Comparison of ENCODE assay signal across 1 cellular context in the genomic region with DNA sequence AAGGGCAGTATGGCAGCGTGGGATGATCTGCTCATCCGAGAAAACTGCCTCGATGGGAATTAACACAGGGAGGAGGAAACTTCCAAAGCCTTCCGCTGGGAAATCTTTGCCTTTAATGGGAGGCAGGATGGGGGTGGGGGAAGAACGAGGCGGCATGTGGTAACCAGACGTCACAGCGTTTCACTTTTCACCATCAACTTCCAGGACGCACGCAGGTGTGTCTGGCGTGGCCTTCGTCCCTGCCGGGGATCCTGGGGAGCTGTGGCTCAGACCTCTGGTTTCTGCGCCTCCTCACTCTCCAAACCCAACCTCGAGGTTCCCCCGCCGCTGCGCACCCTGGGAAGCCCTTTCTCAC.
TF ChIP-seq lines count a peak whose summit lies in the region.

No MANE protein-coding gene starts in this region.

TF ChIP-seq in HEK293, 187 proteins besides CTCF, POLR2A, EP300 and RAD21 (continued from another document and continues in another):
- TF ChIP-seq, protein P1, sequence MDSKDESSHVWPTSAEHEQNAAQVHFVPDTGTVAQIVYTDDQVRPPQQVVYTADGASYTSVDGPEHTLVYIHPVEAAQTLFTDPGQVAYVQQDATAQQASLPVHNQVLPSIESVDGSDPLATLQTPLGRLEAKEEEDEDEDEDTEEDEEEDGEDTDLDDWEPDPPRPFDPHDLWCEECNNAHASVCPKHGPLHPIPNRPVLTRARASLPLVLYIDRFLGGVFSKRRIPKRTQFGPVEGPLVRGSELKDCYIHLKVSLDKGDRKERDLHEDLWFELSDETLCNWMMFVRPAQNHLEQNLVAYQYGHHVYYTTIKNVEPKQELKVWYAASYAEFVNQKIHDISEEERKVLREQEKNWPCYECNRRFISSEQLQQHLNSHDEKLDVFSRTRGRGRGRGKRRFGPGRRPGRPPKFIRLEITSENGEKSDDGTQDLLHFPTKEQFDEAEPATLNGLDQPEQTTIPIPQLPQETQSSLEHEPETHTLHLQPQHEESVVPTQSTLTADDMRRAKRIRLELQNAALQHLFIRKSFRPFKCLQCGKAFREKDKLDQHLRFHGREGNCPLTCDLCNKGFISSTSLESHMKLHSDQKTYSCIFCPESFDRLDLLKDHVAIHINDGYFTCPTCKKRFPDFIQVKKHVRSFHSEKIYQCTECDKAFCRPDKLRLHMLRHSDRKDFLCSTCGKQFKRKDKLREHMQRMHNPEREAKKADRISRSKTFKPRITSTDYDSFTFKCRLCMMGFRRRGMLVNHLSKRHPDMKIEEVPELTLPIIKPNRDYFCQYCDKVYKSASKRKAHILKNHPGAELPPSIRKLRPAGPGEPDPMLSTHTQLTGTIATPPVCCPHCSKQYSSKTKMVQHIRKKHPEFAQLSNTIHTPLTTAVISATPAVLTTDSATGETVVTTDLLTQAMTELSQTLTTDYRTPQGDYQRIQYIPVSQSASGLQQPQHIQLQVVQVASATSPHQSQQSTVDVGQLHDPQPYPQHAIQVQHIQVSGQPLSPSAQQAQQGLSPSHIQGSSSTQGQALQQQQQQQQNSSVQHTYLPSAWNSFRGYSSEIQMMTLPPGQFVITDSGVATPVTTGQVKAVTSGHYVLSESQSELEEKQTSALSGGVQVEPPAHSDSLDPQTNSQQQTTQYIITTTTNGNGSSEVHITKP (tag by site-specific recombination; IDR thresholded peaks at IDR 0.05): peak; percentile 99
- TF ChIP-seq WT1 (tag by site-specific recombination; IDR thresholded peaks at IDR 0.05): 0 out of 2 replicates have a peak, but pooled peaks have one; percentile 18
- TF ChIP-seq, protein P2, sequence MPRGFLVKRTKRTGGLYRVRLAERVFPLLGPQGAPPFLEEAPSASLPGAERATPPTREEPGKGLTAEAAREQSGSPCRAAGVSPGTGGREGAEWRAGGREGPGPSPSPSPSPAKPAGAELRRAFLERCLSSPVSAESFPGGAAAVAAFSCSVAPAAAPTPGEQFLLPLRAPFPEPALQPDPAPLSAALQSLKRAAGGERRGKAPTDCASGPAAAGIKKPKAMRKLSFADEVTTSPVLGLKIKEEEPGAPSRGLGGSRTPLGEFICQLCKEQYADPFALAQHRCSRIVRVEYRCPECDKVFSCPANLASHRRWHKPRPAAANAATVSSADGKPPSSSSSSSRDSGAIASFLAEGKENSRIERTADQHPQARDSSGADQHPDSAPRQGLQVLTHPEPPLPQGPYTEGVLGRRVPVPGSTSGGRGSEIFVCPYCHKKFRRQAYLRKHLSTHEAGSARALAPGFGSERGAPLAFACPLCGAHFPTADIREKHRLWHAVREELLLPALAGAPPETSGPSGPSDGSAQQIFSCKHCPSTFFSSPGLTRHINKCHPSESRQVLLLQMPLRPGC (tag by site-specific recombination; IDR thresholded peaks at IDR 0.05): no peak
- TF ChIP-seq ZNF530 (tag by site-specific recombination; IDR thresholded peaks at IDR 0.05; ENCODE audit: low read depth): no peak
- TF ChIP-seq, protein P3, sequence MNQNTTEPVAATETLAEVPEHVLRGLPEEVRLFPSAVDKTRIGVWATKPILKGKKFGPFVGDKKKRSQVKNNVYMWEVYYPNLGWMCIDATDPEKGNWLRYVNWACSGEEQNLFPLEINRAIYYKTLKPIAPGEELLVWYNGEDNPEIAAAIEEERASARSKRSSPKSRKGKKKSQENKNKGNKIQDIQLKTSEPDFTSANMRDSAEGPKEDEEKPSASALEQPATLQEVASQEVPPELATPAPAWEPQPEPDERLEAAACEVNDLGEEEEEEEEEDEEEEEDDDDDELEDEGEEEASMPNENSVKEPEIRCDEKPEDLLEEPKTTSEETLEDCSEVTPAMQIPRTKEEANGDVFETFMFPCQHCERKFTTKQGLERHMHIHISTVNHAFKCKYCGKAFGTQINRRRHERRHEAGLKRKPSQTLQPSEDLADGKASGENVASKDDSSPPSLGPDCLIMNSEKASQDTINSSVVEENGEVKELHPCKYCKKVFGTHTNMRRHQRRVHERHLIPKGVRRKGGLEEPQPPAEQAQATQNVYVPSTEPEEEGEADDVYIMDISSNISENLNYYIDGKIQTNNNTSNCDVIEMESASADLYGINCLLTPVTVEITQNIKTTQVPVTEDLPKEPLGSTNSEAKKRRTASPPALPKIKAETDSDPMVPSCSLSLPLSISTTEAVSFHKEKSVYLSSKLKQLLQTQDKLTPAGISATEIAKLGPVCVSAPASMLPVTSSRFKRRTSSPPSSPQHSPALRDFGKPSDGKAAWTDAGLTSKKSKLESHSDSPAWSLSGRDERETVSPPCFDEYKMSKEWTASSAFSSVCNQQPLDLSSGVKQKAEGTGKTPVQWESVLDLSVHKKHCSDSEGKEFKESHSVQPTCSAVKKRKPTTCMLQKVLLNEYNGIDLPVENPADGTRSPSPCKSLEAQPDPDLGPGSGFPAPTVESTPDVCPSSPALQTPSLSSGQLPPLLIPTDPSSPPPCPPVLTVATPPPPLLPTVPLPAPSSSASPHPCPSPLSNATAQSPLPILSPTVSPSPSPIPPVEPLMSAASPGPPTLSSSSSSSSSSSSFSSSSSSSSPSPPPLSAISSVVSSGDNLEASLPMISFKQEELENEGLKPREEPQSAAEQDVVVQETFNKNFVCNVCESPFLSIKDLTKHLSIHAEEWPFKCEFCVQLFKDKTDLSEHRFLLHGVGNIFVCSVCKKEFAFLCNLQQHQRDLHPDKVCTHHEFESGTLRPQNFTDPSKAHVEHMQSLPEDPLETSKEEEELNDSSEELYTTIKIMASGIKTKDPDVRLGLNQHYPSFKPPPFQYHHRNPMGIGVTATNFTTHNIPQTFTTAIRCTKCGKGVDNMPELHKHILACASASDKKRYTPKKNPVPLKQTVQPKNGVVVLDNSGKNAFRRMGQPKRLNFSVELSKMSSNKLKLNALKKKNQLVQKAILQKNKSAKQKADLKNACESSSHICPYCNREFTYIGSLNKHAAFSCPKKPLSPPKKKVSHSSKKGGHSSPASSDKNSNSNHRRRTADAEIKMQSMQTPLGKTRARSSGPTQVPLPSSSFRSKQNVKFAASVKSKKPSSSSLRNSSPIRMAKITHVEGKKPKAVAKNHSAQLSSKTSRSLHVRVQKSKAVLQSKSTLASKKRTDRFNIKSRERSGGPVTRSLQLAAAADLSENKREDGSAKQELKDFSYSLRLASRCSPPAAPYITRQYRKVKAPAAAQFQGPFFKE (tag by site-specific recombination; IDR thresholded peaks at IDR 0.05; ENCODE audit: borderline replicate concordance): no peak
- no peak for TF ChIP-seq ZNF169 (tag by site-specific recombination; IDR thresholded peaks at IDR 0.05)
- TF ChIP-seq ZNF146 (tag by site-specific recombination; IDR thresholded peaks at IDR 0.05): no peak
- peak; percentile 94 for TF ChIP-seq ZNF600 (tag by site-specific recombination; IDR thresholded peaks at IDR 0.05)
- no peak for TF ChIP-seq ZNF280C (tag by site-specific recombination; IDR thresholded peaks at IDR 0.05)
- TF ChIP-seq ZNF175 (tag by site-specific recombination; IDR thresholded peaks at IDR 0.05): no peak
- TF ChIP-seq ZNF18 (tag by site-specific recombination; IDR thresholded peaks at IDR 0.05): no peak
- no peak for TF ChIP-seq ZNF354C (tag by site-specific recombination; IDR thresholded peaks at IDR 0.05; ENCODE audit: borderline replicate concordance, low read depth)
- no peak for TF ChIP-seq ZNF366 (tag by site-specific recombination; conservative IDR thresholded peaks at IDR 0.05)
- TF ChIP-seq, protein P4, sequence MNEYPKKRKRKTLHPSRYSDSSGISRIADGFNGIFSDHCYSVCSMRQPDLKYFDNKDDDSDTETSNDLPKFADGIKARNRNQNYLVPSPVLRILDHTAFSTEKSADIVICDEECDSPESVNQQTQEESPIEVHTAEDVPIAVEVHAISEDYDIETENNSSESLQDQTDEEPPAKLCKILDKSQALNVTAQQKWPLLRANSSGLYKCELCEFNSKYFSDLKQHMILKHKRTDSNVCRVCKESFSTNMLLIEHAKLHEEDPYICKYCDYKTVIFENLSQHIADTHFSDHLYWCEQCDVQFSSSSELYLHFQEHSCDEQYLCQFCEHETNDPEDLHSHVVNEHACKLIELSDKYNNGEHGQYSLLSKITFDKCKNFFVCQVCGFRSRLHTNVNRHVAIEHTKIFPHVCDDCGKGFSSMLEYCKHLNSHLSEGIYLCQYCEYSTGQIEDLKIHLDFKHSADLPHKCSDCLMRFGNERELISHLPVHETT (tag by site-specific recombination; IDR thresholded peaks at IDR 0.05): 0 out of 2 replicates have a peak, but pooled peaks have one; percentile 57
- TF ChIP-seq ZNF791 (tag by site-specific recombination; IDR thresholded peaks at IDR 0.05): no peak
- TF ChIP-seq GLI2 (tag by site-specific recombination; IDR thresholded peaks at IDR 0.05; ENCODE audit: borderline replicate concordance, low read depth): no peak
- TF ChIP-seq ZNF426 (tag by site-specific recombination; IDR thresholded peaks at IDR 0.05): no peak
- no peak for TF ChIP-seq PBX3 (CRISPR knock-in tag; IDR thresholded peaks at IDR 0.05)
- no peak for TF ChIP-seq KLF7 (tag by site-specific recombination; IDR thresholded peaks at IDR 0.05; ENCODE audit: borderline replicate concordance)
- no peak for TF ChIP-seq ZSCAN30 (tag by site-specific recombination; IDR thresholded peaks at IDR 0.05)
- no peak for TF ChIP-seq ZNF324 (tag by site-specific recombination; IDR thresholded peaks at IDR 0.05)
- TF ChIP-seq ZXDB (tag by site-specific recombination; IDR thresholded peaks at IDR 0.05): peak; percentile 11; the same call in 1 of the 2 replicates
- no peak for TF ChIP-seq ZBTB26 (tag by site-specific recombination; optimal IDR thresholded peaks at IDR 0.05)
- TF ChIP-seq, protein P5, sequence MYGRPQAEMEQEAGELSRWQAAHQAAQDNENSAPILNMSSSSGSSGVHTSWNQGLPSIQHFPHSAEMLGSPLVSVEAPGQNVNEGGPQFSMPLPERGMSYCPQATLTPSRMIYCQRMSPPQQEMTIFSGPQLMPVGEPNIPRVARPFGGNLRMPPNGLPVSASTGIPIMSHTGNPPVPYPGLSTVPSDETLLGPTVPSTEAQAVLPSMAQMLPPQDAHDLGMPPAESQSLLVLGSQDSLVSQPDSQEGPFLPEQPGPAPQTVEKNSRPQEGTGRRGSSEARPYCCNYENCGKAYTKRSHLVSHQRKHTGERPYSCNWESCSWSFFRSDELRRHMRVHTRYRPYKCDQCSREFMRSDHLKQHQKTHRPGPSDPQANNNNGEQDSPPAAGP (tag by site-specific recombination; IDR thresholded peaks at IDR 0.05): peak; percentile 72
- no peak for TF ChIP-seq ZNF211 (tag by site-specific recombination; IDR thresholded peaks at IDR 0.05; ENCODE audit: low read depth)
- TF ChIP-seq ZSCAN23 (tag by site-specific recombination; IDR thresholded peaks at IDR 0.05): 0 out of 2 replicates have a peak, but pooled peaks have one; percentile 15
- 0 out of 2 replicates have a peak, but pooled peaks have one; percentile 1 for TF ChIP-seq IKZF3 (tag by site-specific recombination; IDR thresholded peaks at IDR 0.05)
- TF ChIP-seq ZNF549 (tag by site-specific recombination; IDR thresholded peaks at IDR 0.05): no peak
- TF ChIP-seq OVOL3 (tag by site-specific recombination; IDR thresholded peaks at IDR 0.05): no peak
- TF ChIP-seq ZNF416 (tag by site-specific recombination; IDR thresholded peaks at IDR 0.05): no peak
- TF ChIP-seq ZNF398 (tag by site-specific recombination; IDR thresholded peaks at IDR 0.05): peak; percentile 73
